Comparison of ENCODE assay signal across 12 cellular contexts in the genomic region with DNA sequence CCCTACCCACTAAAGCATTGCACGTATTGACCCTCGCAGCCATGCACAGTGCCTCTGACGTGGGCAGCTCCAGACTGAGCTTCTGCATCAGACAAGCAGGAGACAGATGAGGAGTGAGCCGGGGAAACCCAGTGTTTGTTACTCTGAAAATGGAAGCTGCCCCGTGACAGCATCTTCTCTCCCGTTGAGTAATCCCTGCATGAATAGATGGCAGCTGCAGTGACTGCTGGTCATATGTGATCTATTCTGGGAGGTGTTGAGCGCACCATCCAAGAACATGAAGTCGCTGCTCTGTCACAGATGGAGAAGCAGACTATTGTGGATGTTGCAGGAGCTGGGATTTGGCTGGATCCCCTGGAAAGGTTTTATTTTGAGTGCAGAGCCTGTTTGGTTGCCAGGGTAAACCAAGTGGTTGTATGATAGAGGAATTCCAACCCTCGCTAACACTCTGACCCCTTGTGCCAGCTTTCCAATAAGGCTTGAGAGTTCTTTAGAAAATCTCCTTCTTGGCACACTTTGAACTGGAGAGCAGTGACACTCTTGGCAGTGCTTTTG.
DNase-seq lines count a peak whose midpoint lies in the region; ATAC-seq and TF ChIP-seq lines count a peak whose summit lies in the region.
"Had no signal": no experiment of that assay in that cellular context is flagged by ENCODE, and none has a peak within 500 bp of the region (broad histone marks: within the 10 kb centered on the region; RNA-seq: fewer than 3 reads in every experiment).

No MANE protein-coding gene starts in this region.

- H3K36me3 ChIP-seq in sigmoid colon, result no peaks in the 10 kb centered on the region
- H3K36me3 ChIP-seq in smooth muscle cell (ENCODE audit: low read depth), result no peaks in the 10 kb centered on the region

- H3K4me1 ChIP-seq in sigmoid colon (peaks cover 0 to 12% (median 6%) of the 10 kb centered on the region in 4 donors), smooth muscle cell (ENCODE audit: low read depth) (no peaks in the 10 kb centered on the region)

- CTCF ChIA-PET in AG04450 (lab: Charles Lee), result no interaction called here

- TF ChIP-seq POLR2A in sigmoid colon (IDR thresholded peaks at IDR 0.05), result no peak

- intact Hi-C loops in sigmoid colon (cut with DNase I), result no loop called here

- TF ChIP-seq CTCF in AG04450 (IDR thresholded peaks at IDR 0.05; ENCODE audit: low read depth, low read length), result no peak
- TF ChIP-seq CTCF in sigmoid colon (IDR thresholded peaks at IDR 0.05), result no peak
- no peak for TF ChIP-seq CTCF in smooth muscle cell (IDR thresholded peaks at IDR 0.05; ENCODE audit: borderline replicate concordance, insufficient read depth, poor library complexity, severe bottlenecking)

- 82 to 93% methylated on average over 9 of the region's 9 CpGs for WGBS in sigmoid colon, 2 donors
- 92% methylated on average over 9 of the region's 9 CpGs for WGBS in smooth muscle cell (ENCODE audit: low lambda C conversion rate)

- H3F3A ChIP-seq in smooth muscle cell (ENCODE audit: low read depth), result no peaks in the 10 kb centered on the region

- no peaks in the 10 kb centered on the region for H4K20me1 ChIP-seq in smooth muscle cell (ENCODE audit: low read depth)

- no peak overlapping the region for H2AFZ ChIP-seq in smooth muscle cell (ENCODE audit: low read depth)

- H3K27me3 ChIP-seq in AG04450 (ENCODE audit: control insufficient read depth, insufficient read depth, low read length) (no peaks in the 10 kb centered on the region), sigmoid colon (no peaks in the 10 kb centered on the region), smooth muscle cell (ENCODE audit: low read depth) (no peaks in the 10 kb centered on the region)

- POLR2A ChIA-PET in AG04450 (lab: Yijun Ruan, JAX), result interaction anchor here (1.0 kb wide), 1 partner anchor 301 kb away, joined by 3 read pairs; no protein-coding TSS in a partner anchor

- in situ Hi-C loops in ACHN (cut with HindIII; ENCODE audit: low pct_ligation_motif_present, low pct_unique_long_range_greater_than_20kb, low sequenced_read_pairs), result no loop called here

- H3K27ac ChIP-seq in AG04450 (ENCODE audit: low read depth, low read length) (peak overlapping the region; percentile 57), sigmoid colon (peak overlapping the region in 1 of 4 donors; percentile 68), smooth muscle cell (ENCODE audit: low read depth) (no peak overlapping the region)
- H3K27ac ChIP-seq: SK-N-MC had no signal

- peak; percentile 23 for DNase-seq in AG04450 (ENCODE audit: low read depth, low spot score)
- DNase-seq in amygdala (lab: John Stamatoyannopoulos, UW), result peak in 43 of 56 donors; percentile 12 to 82 (median 54)
- peak; percentile 69 for DNase-seq in kidney glomerular epithelial cell (lab: John Stamatoyannopoulos, UW)
- DNase-seq in sigmoid colon, result no peak
- DNase-seq in smooth muscle cell (lab: John Stamatoyannopoulos, UW; ENCODE audit: unreplicated experiment), result no peak
- no peak for DNase-seq in ACHN
- DNase-seq: activated naive CD4-positive, alpha-beta T cell treated with anti-CD3 and anti-CD28 coated beads for 36 hours; KG1; stimulated activated CD4-positive, alpha-beta T cell treated with anti-CD3 and anti-CD28 coated beads, Interleukin-12 subunit alpha, Interleukin-12 subunit beta, amount 100 ng/mL, for 4 hours had no signal

- ATAC-seq in GM21529 (IDR thresholded peaks at IDR 0.05; ENCODE audit: unreplicated experiment) (peak; percentile 83), GM18858 (IDR thresholded peaks at IDR 0.05; ENCODE audit: unreplicated experiment) (no peak)

- H3K4me3 ChIP-seq in AG04450 (ENCODE audit: low read depth, low read length) (no peak overlapping the region), sigmoid colon (no peak overlapping the region), smooth muscle cell (no peak overlapping the region)
- H3K4me3 ChIP-seq: SK-N-MC had no signal

- H3K79me2 ChIP-seq in smooth muscle cell (ENCODE audit: low read depth), result no peaks in the 10 kb centered on the region

- no peak overlapping the region for H3K4me2 ChIP-seq in smooth muscle cell

- TF ChIP-seq EP300 in sigmoid colon (IDR thresholded peaks at IDR 0.05), result no peak

- H3K9me3 ChIP-seq in AG04450 (ENCODE audit: control insufficient read depth, insufficient read depth, low read length) (no peaks in the 10 kb centered on the region; the same call in 1 of the 2 replicates), sigmoid colon (peaks cover 0 to 3% (median 0%) of the 10 kb centered on the region in 4 donors), smooth muscle cell (replicated peaks; ENCODE audit: low read depth) (no peaks in the 10 kb centered on the region)

- H3K9ac ChIP-seq in smooth muscle cell (ENCODE audit: low read depth), result no peak overlapping the region

Comparison
In these comparisons a context has a peak if more than half of its experiments do, and no peak if none do; other contexts are left out.
1. DNase-seq: peak in AG04450 (single experiment), amygdala (43 of 56) and kidney glomerular epithelial cell (single experiment); none in sigmoid colon (single experiment), smooth muscle cell (single experiment) and ACHN (single experiment).